ENCODE assay signal across 11 cellular contexts in genomic region chr19:14542721-14543328, GRCh38. TPM values are rescaled to one million over a fixed set of nuclear protein-coding genes. Genes with fewer than 3 reads are reported as not detected.
DNase-seq lines count a peak whose midpoint lies in the region; ATAC-seq and TF ChIP-seq lines count a peak whose summit lies in the region.
"Had no signal": no experiment of that assay in that cellular context is flagged by ENCODE, and none has a peak within 500 bp of the region (broad histone marks: within the 10 kb centered on the region; RNA-seq: fewer than 3 reads in every experiment).

No MANE protein-coding gene starts in this region.

- H3K9ac ChIP-seq in H9 (ENCODE audit: extremely low read depth, insufficient read length, low read length) (no peak overlapping the region), mammary epithelial cell (ENCODE audit: insufficient read depth, low read length) (no peak overlapping the region)

- no peaks in the 10 kb centered on the region for H3K27me3 ChIP-seq in H9 (ENCODE audit: insufficient read depth, low read length)
- no peaks in the 10 kb centered on the region for H3K27me3 ChIP-seq in mammary epithelial cell (ENCODE audit: insufficient read depth, low read length)

- H4K20me1 ChIP-seq in H9 (ENCODE audit: control insufficient read depth, insufficient read depth, insufficient read length) = no peaks in the 10 kb centered on the region
- H4K20me1 ChIP-seq in mammary epithelial cell (ENCODE audit: insufficient read depth, low read length) = no peaks in the 10 kb centered on the region

- H3K27me3 Mint-ChIP-seq in H9 (ENCODE audit: low read depth) = no peaks in the 10 kb centered on the region
- H3K27me3 Mint-ChIP-seq: CD4-positive, CD25-positive, alpha-beta regulatory T cell had no signal

- H3T11ph ChIP-seq in H9 (ENCODE audit: low read length) = no peak overlapping the region

- H2AFZ ChIP-seq in H9 (ENCODE audit: low read length) (no peak overlapping the region), mammary epithelial cell (ENCODE audit: low read depth, low read length) (no peak overlapping the region)

- H3K23me2 ChIP-seq in H9 (ENCODE audit: insufficient read length, low read depth, low read length, poor library complexity, severe bottlenecking) = no peaks in the 10 kb centered on the region

- intact Hi-C loops in mammary epithelial cell (cut with micrococcal nuclease) = no loop called here

- H3K36me3 ChIP-seq in mammary epithelial cell (ENCODE audit: insufficient read depth, low read length) = no peaks in the 10 kb centered on the region

- CTCF ChIA-PET in mammary epithelial cell (lab: Charles Lee; ENCODE audit: low non-redundant PET) = no interaction called here

- H3K79me1 ChIP-seq in H9 (ENCODE audit: insufficient read depth, low read depth, low read length, poor library complexity, severe bottlenecking) = no peaks in the 10 kb centered on the region

- no peak overlapping the region for H3K27ac ChIP-seq in H9 (ENCODE audit: insufficient read length, low read depth, low read length)
- H3K27ac ChIP-seq in mammary epithelial cell (ENCODE audit: insufficient read depth, low read depth, low read length) = peak overlapping the region; percentile 58

- H3K4me3 ChIP-seq in mammary epithelial cell (replicated peaks in 1 of 3; ENCODE audit: insufficient read depth in 1 of 3, low read depth in 2 of 3, low read length in 3 of 3) = no peak overlapping the region

- no peaks in the 10 kb centered on the region; a peak in 1 of 5 replicates for H3K9me3 Mint-ChIP-seq in H9
- H3K9me3 Mint-ChIP-seq: CD4-positive, CD25-positive, alpha-beta regulatory T cell had no signal

- no peak overlapping the region for H2AK5ac ChIP-seq in H9 (ENCODE audit: insufficient read length, low read length)

- H4K8ac ChIP-seq in H9 (replicated peaks; ENCODE audit: insufficient read length, low read depth, low read length) = no peak overlapping the region

- H2BK5ac ChIP-seq in H9 (ENCODE audit: insufficient read length, low read length) = no peak overlapping the region

- peak; percentile 38 for DNase-seq in A172 (ENCODE audit: low spot score)
- peak; percentile 28 for DNase-seq in H9
- peak; percentile 64 for DNase-seq in mammary epithelial cell
- peak; percentile 28 for DNase-seq in iris pigment epithelial cell (ENCODE audit: low read depth)
- no peak for DNase-seq in NCI-H524 treated with DMSO at 0.1 percent for 48 hours (lab: John Stamatoyannopoulos, UW)
- DNase-seq in NCI-H146 (lab: John Stamatoyannopoulos, UW) = no peak
- DNase-seq: CD4-positive, CD25-positive, alpha-beta regulatory T cell; NCI-H1930; occipital lobe had no signal

- peaks cover 0 to 7% (median 5%) of the 10 kb centered on the region in 3 experiments; a peak in 2 of 7 replicates for H3K36me3 Mint-ChIP-seq in H9 (ENCODE audit: insufficient read depth in 1 of 3, low read depth in 3 of 3)

- H3K23ac ChIP-seq in H9 (ENCODE audit: insufficient read length, low read depth, low read length) = no peak overlapping the region

- ATAC-seq in HG02938 (IDR thresholded peaks at IDR 0.05; ENCODE audit: unreplicated experiment) (no peak), HG02588 (IDR thresholded peaks at IDR 0.05; ENCODE audit: unreplicated experiment) (no peak)

- no peak overlapping the region; a peak in 2 of 7 replicates for H3K27ac Mint-ChIP-seq in H9

- H3K79me2 ChIP-seq in H9 (ENCODE audit: insufficient read depth, low read length) = peaks cover 5% of the 10 kb centered on the region; the same call in 1 of the 2 replicates
- peaks cover 73% of the 10 kb centered on the region for H3K79me2 ChIP-seq in mammary epithelial cell (ENCODE audit: insufficient read depth, low read length)

- no peak overlapping the region for H2BK15ac ChIP-seq in H9 (ENCODE audit: low read depth, low read length)

- no peak overlapping the region for H3K14ac ChIP-seq in H9 (ENCODE audit: insufficient read depth, low read length)

- H4K5ac ChIP-seq in H9 (ENCODE audit: insufficient read length, low read depth, low read length) = no peak overlapping the region

- no TSS peak for BruUV-seq in mammary epithelial cell (replicated peaks; lab: Mats Ljungman, UMichigan)

- no peak overlapping the region for H3K4me3 Mint-ChIP-seq in H9
- H3K4me3 Mint-ChIP-seq: CD4-positive, CD25-positive, alpha-beta regulatory T cell had no signal

- dilution Hi-C loops in mammary epithelial cell (cut with HindIII; ENCODE audit: low sequenced_read_pairs) = no loop called here

- H2BK12ac ChIP-seq in H9 (ENCODE audit: insufficient read length, low read depth, low read length) = no peak overlapping the region

- no peak overlapping the region for H3K4ac ChIP-seq in H9 (ENCODE audit: low read depth, low read length)

- H3K4me2 ChIP-seq in H9 (ENCODE audit: insufficient read depth, insufficient read length, low read length) = no peak overlapping the region
- no peak overlapping the region for H3K4me2 ChIP-seq in mammary epithelial cell (ENCODE audit: insufficient read depth, low read depth, low read length)

- H3K4me1 Mint-ChIP-seq in H9 = peaks cover 2 to 6% of the 10 kb centered on the region in 2 experiments; a peak in 2 of 4 replicates

- H3K9me3 ChIP-seq in H9 (ENCODE audit: control insufficient read depth, low read depth, low read length) (no peaks in the 10 kb centered on the region), mammary epithelial cell (replicated peaks; ENCODE audit: insufficient read depth, low read length) (no peaks in the 10 kb centered on the region)

- H3K18ac ChIP-seq in H9 (ENCODE audit: insufficient read length, low read depth, low read length) = no peak overlapping the region

- H3K56ac ChIP-seq in H9 (ENCODE audit: insufficient read length, low read depth, low read length) = no peak overlapping the region

- H2BK120ac ChIP-seq in H9 (ENCODE audit: low read depth, low read length, poor library complexity, severe bottlenecking) = no peak overlapping the region

- no peak for TF ChIP-seq CTCF in H9 (conservative IDR thresholded peaks at IDR 0.05)
- TF ChIP-seq CTCF in mammary epithelial cell (conservative IDR thresholded peaks at IDR 0.05 in 1 of 2, IDR thresholded peaks at IDR 0.05 in 1 of 2; ENCODE audit: extremely low read depth in 1 of 2, insufficient read depth in 1 of 2, low read depth in 1 of 2, low read length in 2 of 2) = no peak

- no peaks in the 10 kb centered on the region for H3K4me1 ChIP-seq in H9 (ENCODE audit: insufficient read depth, low read length)
- peaks cover 18% of the 10 kb centered on the region for H3K4me1 ChIP-seq in mammary epithelial cell (ENCODE audit: insufficient read depth, low read length)

- WGBS in H9 (ENCODE audit: extremely low coverage, insufficient read length, low lambda C conversion rate) = no CpG with 5 or more reads among the region's 7 CpGs
- WGBS in mammary epithelial cell (ENCODE audit: low coverage, missing lambda C conversion rate) = 27% methylated on average over 4 of the region's 7 CpGs

- H4K91ac ChIP-seq in H9 (ENCODE audit: insufficient read length, low read depth, low read length) = no peak overlapping the region

- H2BK20ac ChIP-seq in H9 (ENCODE audit: low read depth, low read length, poor library complexity, severe bottlenecking) = no peak overlapping the region

- in situ Hi-C loops in mammary epithelial cell (cut with MboI; ENCODE audit: low sequenced_read_pairs in 2 of 2) = no loop called here

RNA-seq across cellular contexts. Expression of gene TECR, which starts 13.4 kb away (rescaled TPM):
- total RNA-seq in A172 (2014; rRNA removed; shearing (Covaris generic)) = 69.6 and 81.8 TPM in 2 replicates
- total RNA-seq in H9 (2021) = 162 and 164 TPM in 2 replicates
- total RNA-seq in mammary epithelial cell = 100 to 1,000 TPM in 1 of 2 donors, 10 to 100 TPM in 1; 68.0 to 168 TPM
- 245 TPM for polyA plus RNA-seq in mammary epithelial cell
- polyA minus RNA-seq in mammary epithelial cell = 522 TPM

RNA-seq across cellular contexts. Expression of gene DNAJB1, which starts 24.6 kb away (rescaled TPM):
- 216 and 229 TPM in 2 replicates for total RNA-seq in A172 (2014; rRNA removed; shearing (Covaris generic))
- total RNA-seq in H9 (2021) (77.7 and 87.0 TPM in 2 replicates), mammary epithelial cell (100 to 1,000 TPM; 133 to 182 TPM)
- 176 TPM for polyA plus RNA-seq in mammary epithelial cell
- 261 TPM for polyA minus RNA-seq in mammary epithelial cell

RNA-seq across cellular contexts. Expression of gene NDUFB7, which starts 29.0 kb away (rescaled TPM):
- total RNA-seq in A172 (2014; rRNA removed; shearing (Covaris generic)) = 340 and 446 TPM in 2 replicates
- total RNA-seq in H9 (2021) (155 and 161 TPM in 2 replicates), mammary epithelial cell (100 to 1,000 TPM; 142 to 177 TPM)
- 246 TPM for polyA plus RNA-seq in mammary epithelial cell
- polyA minus RNA-seq in mammary epithelial cell = 15.7 TPM

RNA-seq across cellular contexts. Expression of gene CLEC17A, which starts 40.1 kb away (rescaled TPM):
- not detected in 2 replicates for total RNA-seq in A172 (2014; rRNA removed; shearing (Covaris generic))
- not detected in 2 replicates for total RNA-seq in H9 (2021)
- total RNA-seq in mammary epithelial cell = not detected
- 0.08 TPM for polyA plus RNA-seq in mammary epithelial cell
- not detected for polyA minus RNA-seq in mammary epithelial cell
- polyA plus RNA-seq: CD4-positive, CD25-positive, alpha-beta regulatory T cell had no signal

RNA-seq across cellular contexts. Expression of gene GIPC1, which starts 46.9 kb away (rescaled TPM):
- 302 and 408 TPM in 2 replicates for total RNA-seq in A172 (2014; rRNA removed; shearing (Covaris generic))
- total RNA-seq in H9 (2021) = 70.6 and 75.0 TPM in 2 replicates
- 100 to 1,000 TPM; 186 to 190 TPM for total RNA-seq in mammary epithelial cell
- 157 TPM for polyA plus RNA-seq in mammary epithelial cell
- 60.3 TPM for polyA minus RNA-seq in mammary epithelial cell

Comparison
In these comparisons a context has a peak if more than half of its experiments do, and no peak if none do; other contexts are left out.
1. DNase-seq: peak in A172 (single experiment), H9 (single experiment), mammary epithelial cell (single experiment) and iris pigment epithelial cell (single experiment); none in NCI-H524 treated with DMSO at 0.1 percent for 48 hours (single experiment) and NCI-H146 (single experiment).